9 cellular contexts compared by ENCODE assay signal in genomic region chr22:40426671-40427070, GRCh38. TPM values are rescaled to one million over a fixed set of nuclear protein-coding genes. Genes with fewer than 3 reads are reported as not detected.
DNase-seq lines count a peak whose midpoint lies in the region; ATAC-seq and TF ChIP-seq lines count a peak whose summit lies in the region.
"Had no signal": no experiment of that assay in that cellular context is flagged by ENCODE, and none has a peak within 500 bp of the region (broad histone marks: within the 10 kb centered on the region; RNA-seq: fewer than 3 reads in every experiment).

No MANE protein-coding gene starts in this region.

- H3K27me3 ChIP-seq in CD8-positive, alpha-beta memory T cell (ENCODE audit: insufficient read depth, low read length, poor library complexity, severe bottlenecking), result no peaks in the 10 kb centered on the region
- H3K27me3 ChIP-seq in body of pancreas, result no peaks in the 10 kb centered on the region
- H3K27me3 ChIP-seq in effector memory CD4-positive, alpha-beta T cell (replicated peaks; ENCODE audit: control insufficient read depth, insufficient read depth, low read length, poor library complexity, severe bottlenecking), result no peaks in the 10 kb centered on the region
- no peaks in the 10 kb centered on the region for H3K27me3 ChIP-seq in GM23338 (ENCODE audit: insufficient read depth)

- peaks cover 0 to 4% of the 10 kb centered on the region in 2 donors for H3K27me3 Mint-ChIP-seq in CD8-positive, alpha-beta memory T cell
- H3K27me3 Mint-ChIP-seq in naive thymus-derived CD8-positive, alpha-beta T cell, result no peaks in the 10 kb centered on the region
- H3K27me3 Mint-ChIP-seq in GM23338 (ENCODE audit: insufficient read depth, low read depth, poor library complexity), result peaks cover 2% of the 10 kb centered on the region

- WGBS in body of pancreas, 2 donors, result 52 to 84% methylated on average over 6 of the region's 6 CpGs

- H3K27ac Mint-ChIP-seq in CD8-positive, alpha-beta memory T cell, result peak overlapping the region in 6 of 8 donors; percentile 10 to 85 (median 42)
- peak overlapping the region; percentile 23 to 92 (median 62) for H3K27ac Mint-ChIP-seq in naive thymus-derived CD8-positive, alpha-beta T cell
- no peak overlapping the region; the same call in 1 of the 2 replicates for H3K27ac Mint-ChIP-seq in GM23338

- CTCF ChIA-PET in CD8-positive, alpha-beta memory T cell (lab: Charles Lee), result interaction anchor here (1.2 to 2.4 kb wide), 2 partner anchors 10 to 98 kb away, joined by 3 to 11 read pairs; no protein-coding TSS in a partner anchor

- TF ChIP-seq POLR2A in body of pancreas (IDR thresholded peaks at IDR 0.05), result no peak

- no peak overlapping the region for H3K4me3 ChIP-seq in CD8-positive, alpha-beta memory T cell (ENCODE audit: low read length)
- H3K4me3 ChIP-seq in body of pancreas (no peak overlapping the region), GM23338 (no peak overlapping the region)
- H3K4me3 ChIP-seq in effector memory CD4-positive, alpha-beta T cell (ENCODE audit: insufficient read depth, low read depth, low read length, poor library complexity, severe bottlenecking), result no peak overlapping the region
- H3K4me3 ChIP-seq: PC-9 had no signal

- no peaks in the 10 kb centered on the region for H3K4me1 ChIP-seq in CD8-positive, alpha-beta memory T cell (ENCODE audit: insufficient read depth, low read length)
- H3K4me1 ChIP-seq in body of pancreas (peaks cover 7% of the 10 kb centered on the region), GM23338 (ENCODE audit: insufficient read depth) (no peaks in the 10 kb centered on the region)
- H3K4me1 ChIP-seq in effector memory CD4-positive, alpha-beta T cell (ENCODE audit: control insufficient read depth, insufficient read depth, low read length, poor library complexity, severe bottlenecking), result no peaks in the 10 kb centered on the region

- peak overlapping the region; percentile 9 for H3K27ac ChIP-seq in CD8-positive, alpha-beta memory T cell (ENCODE audit: low read depth, low read length)
- H3K27ac ChIP-seq in body of pancreas, result peak overlapping the region in 2 of 4 donors; percentile 45 to 49
- H3K27ac ChIP-seq in effector memory CD4-positive, alpha-beta T cell (ENCODE audit: insufficient read depth, low read length, poor library complexity, severe bottlenecking), result no peak overlapping the region
- H3K27ac ChIP-seq in GM23338 (ENCODE audit: low read depth), result no peak overlapping the region
- H3K27ac ChIP-seq: PC-9 had no signal

- H2AFZ ChIP-seq in GM23338, result no peak overlapping the region
- H2AFZ ChIP-seq: PC-9 had no signal

- TF ChIP-seq CTCF in body of pancreas (IDR thresholded peaks at IDR 0.05), result no peak
- TF ChIP-seq CTCF in GM23338 (conservative IDR thresholded peaks at IDR 0.05; ENCODE audit: low read depth in 2 of 2), result no peak

- H3K79me2 ChIP-seq in GM23338 (replicated peaks; ENCODE audit: insufficient read depth), result no peaks in the 10 kb centered on the region

- H3K9me3 ChIP-seq in CD8-positive, alpha-beta memory T cell (ENCODE audit: low read length), result no peaks in the 10 kb centered on the region
- H3K9me3 ChIP-seq in body of pancreas, result no peaks in the 10 kb centered on the region
- H3K9me3 ChIP-seq in effector memory CD4-positive, alpha-beta T cell (ENCODE audit: control insufficient read depth, low read length), result no peaks in the 10 kb centered on the region

- H3K4me2 ChIP-seq in GM23338, result no peak overlapping the region
- H3K4me2 ChIP-seq: PC-9 had no signal

- POLR2A ChIA-PET in CD8-positive, alpha-beta memory T cell (lab: Charles Lee), result no interaction called here
- POLR2A ChIA-PET in naive thymus-derived CD8-positive, alpha-beta T cell (lab: Charles Lee), result interaction anchor here (1.2 to 4.9 kb wide), 2 partner anchors 11 to 16 kb away, joined by 3 to 18 read pairs; no protein-coding TSS in a partner anchor

- ATAC-seq in body of pancreas (peak; percentile 62), HG03520 (IDR thresholded peaks at IDR 0.05; ENCODE audit: unreplicated experiment) (no peak), GM23338 (no peak)
- no peak for ATAC-seq in naive thymus-derived CD8-positive, alpha-beta T cell

- no peak for DNase-seq in CD8-positive, alpha-beta memory T cell
- DNase-seq in NCI-H146 treated with DMSO at 0.1 percent for 48 hours (lab: John Stamatoyannopoulos, UW; ENCODE audit: unreplicated experiment) (peak; percentile 57), body of pancreas (peak in 1 of 4 donors; percentile 55), GM23338 (ENCODE audit: low spot score) (no peak)
- DNase-seq in naive thymus-derived CD8-positive, alpha-beta T cell, result peak in 1 of 10 donors; percentile 57
- DNase-seq in effector memory CD4-positive, alpha-beta T cell, result no peak
- DNase-seq in NK-92 treated with Interleukin-12 subunit alpha and Interleukin-12 subunit beta, amount 100 ng/mL, for 24 hours (lab: John Stamatoyannopoulos, UW), result no peak

- H3F3A ChIP-seq in GM23338 (replicated peaks; ENCODE audit: low read depth), result no peaks in the 10 kb centered on the region

- no peaks in the 10 kb centered on the region for H3K9me3 Mint-ChIP-seq in CD8-positive, alpha-beta memory T cell
- H3K9me3 Mint-ChIP-seq in naive thymus-derived CD8-positive, alpha-beta T cell, result peaks cover 0 to 2% (median 0%) of the 10 kb centered on the region in 9 donors
- H3K9me3 Mint-ChIP-seq in GM23338, result no peaks in the 10 kb centered on the region

- H4K20me1 ChIP-seq in GM23338 (replicated peaks; ENCODE audit: insufficient read depth), result no peaks in the 10 kb centered on the region

- H3K36me3 Mint-ChIP-seq in CD8-positive, alpha-beta memory T cell, result peaks cover 7 to 95% (median 31%) of the 10 kb centered on the region in 3 donors
- H3K36me3 Mint-ChIP-seq in naive thymus-derived CD8-positive, alpha-beta T cell, result peaks cover 10 to 93% (median 18%) of the 10 kb centered on the region in 3 donors
- H3K36me3 Mint-ChIP-seq in GM23338 (ENCODE audit: low read depth), result peaks cover 28% of the 10 kb centered on the region

- peaks cover 87% of the 10 kb centered on the region for H3K36me3 ChIP-seq in CD8-positive, alpha-beta memory T cell (ENCODE audit: insufficient read depth, low read length)
- H3K36me3 ChIP-seq in body of pancreas (replicated peaks in 1 of 2; ENCODE audit: insufficient read depth in 1 of 2, low read depth in 2 of 2) (peaks cover 0 to 14% of the 10 kb centered on the region in 2 donors), GM23338 (ENCODE audit: insufficient read depth) (no peaks in the 10 kb centered on the region; the same call in 1 of the 2 replicates)
- H3K36me3 ChIP-seq in effector memory CD4-positive, alpha-beta T cell (ENCODE audit: control insufficient read depth, insufficient read depth, low read length), result peaks cover 94% of the 10 kb centered on the region

- no peaks in the 10 kb centered on the region for H3K9me2 ChIP-seq in GM23338 (ENCODE audit: insufficient read depth)

- no peak overlapping the region for H3K4me3 Mint-ChIP-seq in CD8-positive, alpha-beta memory T cell
- H3K4me3 Mint-ChIP-seq in naive thymus-derived CD8-positive, alpha-beta T cell, result no peak overlapping the region
- no peak overlapping the region for H3K4me3 Mint-ChIP-seq in GM23338

- intact Hi-C loops in body of pancreas (cut with DNase I), result no loop called here

- H3K4me1 Mint-ChIP-seq in CD8-positive, alpha-beta memory T cell, result peaks cover 10 to 23% (median 20%) of the 10 kb centered on the region in 3 donors
- H3K4me1 Mint-ChIP-seq in naive thymus-derived CD8-positive, alpha-beta T cell, result peaks cover 28 to 59% (median 39%) of the 10 kb centered on the region in 4 donors
- no peaks in the 10 kb centered on the region; the same call in 2 of the 3 replicates for H3K4me1 Mint-ChIP-seq in GM23338

TF ChIP-seq in GM23338, 12 proteins besides CTCF, POLR2A, EP300 and RAD21 (continues in another document):
- TF ChIP-seq ETS1 (IDR thresholded peaks at IDR 0.05) (no peak), STAT1 (IDR thresholded peaks at IDR 0.05; ENCODE audit: unreplicated experiment) (no peak), JUNB (IDR thresholded peaks at IDR 0.05; ENCODE audit: unreplicated experiment) (no peak), CREB1 (CRISPR knock-in tag; IDR thresholded peaks at IDR 0.05; ENCODE audit: low read depth) (no peak)

RNA-seq across cellular contexts. Expression of gene SGSM3, which starts 56.3 kb away (rescaled TPM):
- 10 to 100 TPM; 40.0 to 42.2 TPM for total RNA-seq in CD8-positive, alpha-beta memory T cell
- polyA plus RNA-seq in CD8-positive, alpha-beta memory T cell, result 50.4 TPM
- total RNA-seq in body of pancreas, result 100 to 1,000 TPM; 125 to 231 TPM
- 100 to 1,000 TPM; 117 to 118 TPM for total RNA-seq in naive thymus-derived CD8-positive, alpha-beta T cell
- polyA plus RNA-seq in naive thymus-derived CD8-positive, alpha-beta T cell, result 10 to 100 TPM; 53.3 to 63.3 (median 62.0) TPM
- 80.1 and 82.6 TPM in 2 replicates for total RNA-seq in GM23338 (2014; rRNA removed; shearing (Covaris generic))
- 45.9 and 59.3 TPM in 2 replicates for polyA plus RNA-seq in GM23338 (2016; fragmentation: Nextera tagmentation; extraction: Ambion mirVana)
